Comparison of ENCODE assay signal across 19 cellular contexts in the genomic region with DNA sequence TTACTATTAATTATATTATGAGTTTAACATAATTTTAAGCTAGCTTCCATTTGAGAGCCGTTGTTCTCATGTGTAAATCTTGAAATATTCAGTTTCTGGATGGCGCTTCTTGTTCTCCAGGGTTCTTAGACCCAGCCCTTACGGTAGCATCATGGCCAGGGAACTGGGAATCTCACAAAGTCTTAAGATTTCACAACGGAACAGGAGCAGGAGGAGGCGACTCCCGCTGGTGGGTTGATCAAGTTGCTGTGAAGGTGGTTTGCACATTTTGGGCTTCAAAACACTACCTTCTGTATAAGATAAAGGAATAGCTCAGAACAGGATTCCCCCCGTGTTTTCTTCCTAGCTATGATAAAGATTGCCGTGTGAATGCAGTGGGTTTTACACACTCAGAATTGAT. TPM values are rescaled to one million over a fixed set of nuclear protein-coding genes. Genes with fewer than 3 reads are reported as not detected.
DNase-seq lines count a peak whose midpoint lies in the region; ATAC-seq and TF ChIP-seq lines count a peak whose summit lies in the region.
"Had no signal": no experiment of that assay in that cellular context is flagged by ENCODE, and none has a peak within 500 bp of the region (broad histone marks: within the 10 kb centered on the region; RNA-seq: fewer than 3 reads in every experiment).

No MANE protein-coding gene starts in this region.

- H3K4me3 Mint-ChIP-seq in mesothelial cell of epicardium, result no peak overlapping the region
- H3K4me3 Mint-ChIP-seq: activated CD4-positive, alpha-beta T cell treated with anti-CD3 and anti-CD28 coated beads for 36 hours had no signal

- DNase-seq in choroid plexus epithelial cell (ENCODE audit: low read depth) (peak; percentile 79), mesothelial cell of epicardium (ENCODE audit: low spot score in 2 of 2, unreplicated experiment in 2 of 2) (no peak), testis (no peak), DMS 273 (lab: John Stamatoyannopoulos, UW; ENCODE audit: unreplicated experiment) (no peak), medulla oblongata (ENCODE audit: extremely low spot score) (no peak)
- DNase-seq: activated CD4-positive, alpha-beta T cell treated with anti-CD3 and anti-CD28 coated beads for 36 hours; activated gamma-delta T cell treated with Interleukin-2 at 50 U/mL for 16 hours; cortex of kidney; DMS53; left colon; MM.1S; NCI-H2029; NCI-H524; retina; stimulated activated CD4-positive, alpha-beta T cell treated with anti-CD3 and anti-CD28 coated beads, Interleukin-2, amount 100 ng/mL, for 24 hours had no signal

- H3K9me3 Mint-ChIP-seq in mesothelial cell of epicardium, result peaks cover 4% of the 10 kb centered on the region

- intact Hi-C loops in testis (cut with DNase I; ENCODE audit: low total_unique reads), result loop anchor here (10.0 kb wide), 1 partner anchor 97 kb away; a partner anchor contains a TSS

- H4K20me1 ChIP-seq in Loucy (ENCODE audit: insufficient read depth, low read length, poor library complexity, severe bottlenecking), result peaks cover 24% of the 10 kb centered on the region

- H3K4me3 ChIP-seq in Loucy (ENCODE audit: low read length, poor library complexity, severe bottlenecking), result no peak overlapping the region
- H3K4me3 ChIP-seq in choroid plexus epithelial cell (ENCODE audit: low read depth, low read length), result no peak overlapping the region
- no peak overlapping the region for H3K4me3 ChIP-seq in testis
- H3K4me3 ChIP-seq: BLaER1 treated with 17β-estradiol and CSF1 and Interleukin-3, amounts not matched to agents 10 nM and 100 nM; suprapubic skin had no signal

- H3K36me3 Mint-ChIP-seq in mesothelial cell of epicardium, result peaks cover 1% of the 10 kb centered on the region

- peak overlapping the region; percentile 3 for H3K4me2 ChIP-seq in Loucy (ENCODE audit: low read depth, low read length, poor library complexity, severe bottlenecking)

- TF ChIP-seq CTCF in Loucy (conservative IDR thresholded peaks at IDR 0.05; ENCODE audit: low read length) (no peak), choroid plexus epithelial cell (conservative IDR thresholded peaks at IDR 0.05; ENCODE audit: low read depth, low read length) (peak; percentile 73), mesothelial cell of epicardium (IDR thresholded peaks at IDR 0.05; ENCODE audit: unreplicated experiment) (no peak), testis (IDR thresholded peaks at IDR 0.05) (no peak)

- no peaks in the 10 kb centered on the region for H3F3A ChIP-seq in Loucy (ENCODE audit: low read depth)

- no peak for TF ChIP-seq POLR2A in testis (IDR thresholded peaks at IDR 0.05)

- H3K27ac Mint-ChIP-seq in mesothelial cell of epicardium, result peak overlapping the region; percentile 59
- H3K27ac Mint-ChIP-seq: activated CD4-positive, alpha-beta T cell treated with anti-CD3 and anti-CD28 coated beads for 36 hours had no signal

- H3K27me3 ChIP-seq in Loucy (ENCODE audit: insufficient read depth, low read length, poor library complexity, severe bottlenecking) (peaks cover 8% of the 10 kb centered on the region), testis (no peaks in the 10 kb centered on the region)
- H3K27me3 ChIP-seq: suprapubic skin had no signal

- peaks cover 31% of the 10 kb centered on the region for H3K4me1 Mint-ChIP-seq in mesothelial cell of epicardium

- H3K9ac ChIP-seq in Loucy (ENCODE audit: low read depth, low read length, poor library complexity, severe bottlenecking), result no peak overlapping the region

- H3K9me2 ChIP-seq in Loucy (replicated peaks; ENCODE audit: low read depth, low read length), result no peaks in the 10 kb centered on the region

- 66 to 68% methylated on average over 8 of the region's 8 CpGs for WGBS in testis, 2 donors

- peak overlapping the region; percentile 91 to 95 for H3K27ac ChIP-seq in testis
- H3K27ac ChIP-seq: BLaER1 treated with 17β-estradiol and CSF1 and Interleukin-3, amounts not matched to agents 10 nM and 100 nM; suprapubic skin had no signal

- H3K36me3 ChIP-seq in Loucy (ENCODE audit: insufficient read depth, low read length), result peaks cover 13% of the 10 kb centered on the region; the same call in 1 of the 2 replicates
- H3K36me3 ChIP-seq in testis (ENCODE audit: low read depth, missing control alignments), result no peaks in the 10 kb centered on the region

- peaks cover 23% of the 10 kb centered on the region for H3K4me1 ChIP-seq in Loucy (ENCODE audit: insufficient read depth, low read length, poor library complexity, severe bottlenecking)
- H3K4me1 ChIP-seq in testis, result peaks cover 32% of the 10 kb centered on the region

- no peaks in the 10 kb centered on the region for H3K27me3 Mint-ChIP-seq in mesothelial cell of epicardium (ENCODE audit: low read depth)
- H3K27me3 Mint-ChIP-seq: activated CD4-positive, alpha-beta T cell treated with anti-CD3 and anti-CD28 coated beads for 36 hours had no signal

- H2AFZ ChIP-seq in Loucy (ENCODE audit: low read length), result no peak overlapping the region

- H3K79me2 ChIP-seq in Loucy (ENCODE audit: insufficient read depth, low read length), result peaks cover 71% of the 10 kb centered on the region

- no peaks in the 10 kb centered on the region for H3K9me3 ChIP-seq in Loucy (ENCODE audit: insufficient read depth, low read depth, low read length)
- no peaks in the 10 kb centered on the region for H3K9me3 ChIP-seq in testis
- H3K9me3 ChIP-seq: suprapubic skin had no signal

- no peak for ATAC-seq in HG02852 (IDR thresholded peaks at IDR 0.05; ENCODE audit: unreplicated experiment)
- ATAC-seq: activated CD4-positive, alpha-beta T cell treated with anti-CD3 and anti-CD28 coated beads for 36 hours; left colon had no signal

RNA-seq across cellular contexts. Expression of a gene that starts 2.8 kb away (rescaled TPM):
- 39.5 to 41.4 TPM (median 40.8 TPM) in 3 replicates for total RNA-seq in mesothelial cell of epicardium
- 10 to 100 TPM; 66.4 to 75.3 TPM for total RNA-seq in testis
- 63.2 TPM for polyA plus RNA-seq in testis (ENCODE audit: insufficient read depth, low read depth, low replicate concordance)

RNA-seq across cellular contexts. Expression of a gene that starts 56.6 kb away (rescaled TPM):
- total RNA-seq in mesothelial cell of epicardium, result 8.9 to 10.2 TPM (median 9.6 TPM) in 3 replicates
- 10 to 100 TPM; 27.2 to 41.1 TPM for total RNA-seq in testis
- polyA plus RNA-seq in testis (ENCODE audit: insufficient read depth, low read depth, low replicate concordance), result 22.0 TPM
